10 cellular contexts compared by ENCODE assay signal in genomic region chr5:90530736-90531487, GRCh38. TPM values are rescaled to one million over a fixed set of nuclear protein-coding genes. Genes with fewer than 3 reads are reported as not detected.
DNase-seq lines count a peak whose midpoint lies in the region; ATAC-seq and TF ChIP-seq lines count a peak whose summit lies in the region.
"Had no signal": no experiment of that assay in that cellular context is flagged by ENCODE, and none has a peak within 500 bp of the region (broad histone marks: within the 10 kb centered on the region; RNA-seq: fewer than 3 reads in every experiment).

No MANE protein-coding gene starts in this region.

- H3K36me3 ChIP-seq in KMS-11 (ENCODE audit: insufficient read depth) (0 out of 2 replicates have a peak, but pooled peaks cover 4% of the 10 kb centered on the region), neural cell (ENCODE audit: insufficient read depth, low read length) (no peaks in the 10 kb centered on the region)

- TF ChIP-seq EP300 in neural cell (conservative IDR thresholded peaks at IDR 0.05; ENCODE audit: poor library complexity, severe bottlenecking), result no peak

- H3K27ac Mint-ChIP-seq in CD4-positive, alpha-beta T cell, result peak overlapping the region; percentile 93
- no peak overlapping the region for H3K27ac Mint-ChIP-seq in MCF 10A (ENCODE audit: low read depth, unreplicated experiment)

- ATAC-seq in CD4-positive, alpha-beta T cell (ENCODE audit: poor library complexity), result no peak
- ATAC-seq in foreskin keratinocyte (no peak), GM19035 (IDR thresholded peaks at IDR 0.05; ENCODE audit: unreplicated experiment) (no peak)

- no peaks in the 10 kb centered on the region for H3F3A ChIP-seq in neural cell (ENCODE audit: insufficient read depth, low read length, poor library complexity, severe bottlenecking)

- H3K9me2 ChIP-seq in neural cell (ENCODE audit: insufficient read depth, low read length), result no peaks in the 10 kb centered on the region

- peak overlapping the region; percentile 91; the same call in 1 of the 2 replicates for H2AFZ ChIP-seq in KMS-11 (ENCODE audit: low read depth)
- no peak overlapping the region for H2AFZ ChIP-seq in neural cell (ENCODE audit: low read depth, low read length)

- H3K9me3 ChIP-seq in CD4-positive, alpha-beta T cell (ENCODE audit: control insufficient read depth, low read length), result no peaks in the 10 kb centered on the region
- H3K9me3 ChIP-seq in neural cell (ENCODE audit: low read length), result no peaks in the 10 kb centered on the region

- no peak for DNase-seq in CD4-positive, alpha-beta T cell
- DNase-seq in MCF 10A (ENCODE audit: unreplicated experiment), result peak; percentile 21
- DNase-seq in foreskin keratinocyte, result no peak
- no peak for DNase-seq in RKO (ENCODE audit: low spot score)
- DNase-seq in NOMO-1 treated with DMSO at 0.1 percent for 48 hours (lab: John Stamatoyannopoulos, UW; ENCODE audit: unreplicated experiment), result no peak
- DNase-seq: activated T-cell treated with anti-CD3 and anti-CD28 coated beads, Interleukin-2, amount 50 U/mL, for 48 hours had no signal

- no peak for TF ChIP-seq CTCF in CD4-positive, alpha-beta T cell (IDR thresholded peaks at IDR 0.05)
- TF ChIP-seq CTCF in KMS-11 (conservative IDR thresholded peaks at IDR 0.05; ENCODE audit: low read depth, low read length) (no peak), MCF 10A (IDR thresholded peaks at IDR 0.05; ENCODE audit: unreplicated experiment) (no peak), neural cell (IDR thresholded peaks at IDR 0.05; ENCODE audit: poor library complexity, severe bottlenecking) (no peak), foreskin keratinocyte (conservative IDR thresholded peaks at IDR 0.05) (no peak)

- H3K9me3 Mint-ChIP-seq in CD4-positive, alpha-beta T cell, result no peaks in the 10 kb centered on the region
- H3K9me3 Mint-ChIP-seq in MCF 10A (ENCODE audit: unreplicated experiment), result no peaks in the 10 kb centered on the region
- H3K9me3 Mint-ChIP-seq: T-helper 1 cell treated with Interleukin-12 subunit alpha and Interleukin-12 subunit beta and Interleukin-4 antibody, amounts not matched to agents 30 μg/mL and 1 μg/mL, for 36 hours had no signal

- peaks cover 32% of the 10 kb centered on the region for H3K4me1 Mint-ChIP-seq in CD4-positive, alpha-beta T cell (ENCODE audit: low read depth)
- peaks cover 21% of the 10 kb centered on the region for H3K4me1 Mint-ChIP-seq in MCF 10A (ENCODE audit: insufficient read depth, unreplicated experiment)

- H3K79me2 ChIP-seq in KMS-11 (ENCODE audit: insufficient read depth, low read depth) (peaks cover 33% of the 10 kb centered on the region), neural cell (replicated peaks; ENCODE audit: insufficient read depth, low read length) (peaks cover 10% of the 10 kb centered on the region)

- peak overlapping the region; percentile 99 for H3K4me3 Mint-ChIP-seq in CD4-positive, alpha-beta T cell
- H3K4me3 Mint-ChIP-seq in MCF 10A (ENCODE audit: unreplicated experiment), result no peak overlapping the region

- H3K27ac ChIP-seq in CD4-positive, alpha-beta T cell (ENCODE audit: low read depth, low read length), result peak overlapping the region; percentile 95
- peak overlapping the region; percentile 64; the same call in 1 of the 2 replicates for H3K27ac ChIP-seq in KMS-11
- no peak overlapping the region for H3K27ac ChIP-seq in neural cell (ENCODE audit: low read length)
- H3K27ac ChIP-seq in foreskin keratinocyte, result no peak overlapping the region

- BruUV-seq in MCF 10A (replicated peaks; lab: Mats Ljungman, UMichigan), result no TSS peak

- POLR2A ChIA-PET in CD4-positive, alpha-beta T cell (lab: Charles Lee), result interaction anchor here (1.5 to 3.7 kb wide), 5 partner anchors 56 to 850 kb away, joined by 3 to 57 read pairs (median 17); partner anchors contain the start of genes CETN3, MBLAC2 and POLR3G
- POLR2A ChIA-PET in MCF 10A (lab: Yijun Ruan, JAX), result interaction anchor here (0.6 to 3.7 kb wide), 7 partner anchors 25 to 120 kb away, joined by 3 to 122 read pairs (median 34); partner anchors contain the start of genes CETN3, MBLAC2 and POLR3G

- H3K4me2 ChIP-seq in KMS-11 (no peak overlapping the region; the same call in 1 of the 2 replicates), neural cell (ENCODE audit: low read length) (peak overlapping the region; percentile 50)

- H3K4me1 ChIP-seq in KMS-11 (ENCODE audit: low read depth, poor library complexity, severe bottlenecking) (peaks cover 30% of the 10 kb centered on the region), foreskin keratinocyte (peaks cover 25% of the 10 kb centered on the region)

- H4K20me1 ChIP-seq in KMS-11 (ENCODE audit: insufficient read depth), result peaks cover 4% of the 10 kb centered on the region; the same call in 1 of the 2 replicates
- no peaks in the 10 kb centered on the region for H4K20me1 ChIP-seq in neural cell (ENCODE audit: insufficient read depth)

- H3K27me3 ChIP-seq in CD4-positive, alpha-beta T cell (ENCODE audit: control insufficient read depth, insufficient read depth, low read length), result peaks cover 26% of the 10 kb centered on the region
- H3K27me3 ChIP-seq in KMS-11 (ENCODE audit: insufficient read depth, low read depth) (no peaks in the 10 kb centered on the region), neural cell (ENCODE audit: insufficient read depth, low read depth, low read length) (no peaks in the 10 kb centered on the region), foreskin keratinocyte (peaks cover 22% of the 10 kb centered on the region)

- intact Hi-C loops in CD4-positive, alpha-beta T cell (cut with DNase I, micrococcal nuclease), result loop anchor here (1.0 to 5.0 kb wide), 5 partner anchors 90 to 1804 kb away; no protein-coding TSS in a partner anchor
- intact Hi-C loops in MCF 10A (cut with micrococcal nuclease), result loop anchor here (1.0 to 5.0 kb wide), 4 partner anchors 92 to 264 kb away; no protein-coding TSS in a partner anchor

- H3K9ac ChIP-seq in KMS-11, result peak overlapping the region; percentile 61; the same call in 1 of the 2 replicates
- no peak overlapping the region for H3K9ac ChIP-seq in neural cell (ENCODE audit: low read length)

- peaks cover 23% of the 10 kb centered on the region for H3K36me3 Mint-ChIP-seq in CD4-positive, alpha-beta T cell (ENCODE audit: low read depth)
- no peaks in the 10 kb centered on the region for H3K36me3 Mint-ChIP-seq in MCF 10A (ENCODE audit: insufficient read depth, unreplicated experiment)

- H3K4me3 ChIP-seq in KMS-11 (IDR thresholded peaks at IDR 0.05; ENCODE audit: insufficient read depth, low read depth, low read length) (no peak overlapping the region), neural cell (ENCODE audit: low read length) (peak overlapping the region; percentile 88)

- CTCF ChIA-PET in CD4-positive, alpha-beta T cell (lab: Charles Lee), result interaction anchor here (1.0 to 2.3 kb wide), 4 partner anchors 56 to 1801 kb away, joined by 3 to 10 read pairs (median 6); partner anchors contain the start of genes CETN3, MBLAC2 and POLR3G
- CTCF ChIA-PET in MCF 10A (lab: Yijun Ruan, JAX), result interaction anchor here (0.6 to 3.8 kb wide), 29 partner anchors 10 to 1802 kb away, joined by 3 to 79 read pairs (median 4); partner anchors contain the start of genes CETN3, MBLAC2 and POLR3G

- H3K27me3 Mint-ChIP-seq in CD4-positive, alpha-beta T cell, result peaks cover 36% of the 10 kb centered on the region
- H3K27me3 Mint-ChIP-seq in MCF 10A (ENCODE audit: insufficient read depth, unreplicated experiment), result peaks cover 49% of the 10 kb centered on the region

- TF ChIP-seq RAD21 in neural cell (conservative IDR thresholded peaks at IDR 0.05), result no peak

TF ChIP-seq in neural cell, 6 proteins besides CTCF, POLR2A, EP300 and RAD21 (continues in another document):
- no peak for TF ChIP-seq TAF1 (IDR thresholded peaks at IDR 0.05; ENCODE audit: low read depth)
- no peak for TF ChIP-seq SMC3 (conservative IDR thresholded peaks at IDR 0.05; ENCODE audit: poor library complexity)
- TF ChIP-seq MXI1 (conservative IDR thresholded peaks at IDR 0.05; ENCODE audit: poor library complexity, severe bottlenecking), result no peak
- TF ChIP-seq EZH2 (IDR thresholded peaks at IDR 0.05; ENCODE audit: borderline replicate concordance, insufficient read depth, low read length, poor library complexity, severe bottlenecking), result no peak

RNA-seq across cellular contexts. Expression of gene LYSMD3, which starts 1.5 kb away (rescaled TPM):
- total RNA-seq in CD4-positive, alpha-beta T cell, result 10 to 100 TPM; 27.6 to 32.8 TPM
- total RNA-seq in MCF 10A (2022), result 25.6 and 27.4 TPM in 2 replicates
- 10.3 and 11.1 TPM in 2 replicates for polyA plus RNA-seq in neural cell
- 22.2 and 27.3 TPM in 2 replicates for polyA minus RNA-seq in neural cell
- 14.9 and 15.7 TPM in 2 replicates for total RNA-seq in foreskin keratinocyte
- 4.0 and 4.7 TPM in 2 replicates for polyA plus RNA-seq in foreskin keratinocyte

RNA-seq across cellular contexts. Expression of gene ADGRV1, which starts 27.7 kb away (rescaled TPM):
- 1 to 10 TPM in 1 of 2 experiments, under 1 TPM in 1; 0.81 to 1.2 TPM for total RNA-seq in CD4-positive, alpha-beta T cell
- total RNA-seq in MCF 10A (2022), result 0.22 TPM in 1 of 2 replicates, not detected in the other
- 3.3 and 3.7 TPM in 2 replicates for polyA plus RNA-seq in neural cell
- polyA minus RNA-seq in neural cell, result 20.2 and 34.6 TPM in 2 replicates
- 0.03 and 0.04 TPM in 2 replicates for total RNA-seq in foreskin keratinocyte
- 0.02 TPM in 1 of 2 replicates, not detected in the other for polyA plus RNA-seq in foreskin keratinocyte

RNA-seq across cellular contexts. Expression of gene POLR3G, which starts 56.2 kb away (rescaled TPM):
- total RNA-seq in CD4-positive, alpha-beta T cell, result 1 to 10 TPM in 1 of 2 experiments, under 1 TPM in 1; 0.80 to 2.3 TPM
- total RNA-seq in MCF 10A (2022) (13.2 and 13.6 TPM in 2 replicates), foreskin keratinocyte (21.6 and 24.1 TPM in 2 replicates)
- polyA plus RNA-seq in neural cell (0.56 and 2.7 TPM in 2 replicates), foreskin keratinocyte (11.9 and 15.3 TPM in 2 replicates)
- 1.2 and 1.7 TPM in 2 replicates for polyA minus RNA-seq in neural cell

RNA-seq across cellular contexts. Expression of gene MBLAC2, which starts 56.3 kb away (rescaled TPM):
- total RNA-seq in CD4-positive, alpha-beta T cell, result 1 to 10 TPM; 3.9 to 4.1 TPM
- total RNA-seq in MCF 10A (2022) (9.1 and 9.4 TPM in 2 replicates), foreskin keratinocyte (3.8 and 5.5 TPM in 2 replicates)
- polyA plus RNA-seq in neural cell (13.8 and 15.0 TPM in 2 replicates), foreskin keratinocyte (1.1 and 1.9 TPM in 2 replicates)
- polyA minus RNA-seq in neural cell, result 27.9 and 28.7 TPM in 2 replicates

Comparison
In these comparisons a context has a peak if more than half of its experiments do, and no peak if none do; other contexts are left out.
1. H3K27ac ChIP-seq: peak in CD4-positive, alpha-beta T cell (single experiment) and KMS-11 (single experiment); none in neural cell (single experiment) and foreskin keratinocyte (single experiment).